ENCODE assay signal across 1 cellular context in genomic region chr16:234468-235305, GRCh38.
TF ChIP-seq lines count a peak whose summit lies in the region.

Gene FAM234A, plus strand, starts transcription at chr16:234821. Its CDS starts 19,593 bp downstream, at chr16:254414.

TF ChIP-seq in HepG2, 621 proteins besides CTCF, POLR2A, EP300 and RAD21 (continued from another document and continues in another):
- no peak for TF ChIP-seq MLXIP (CRISPR knock-in tag; IDR thresholded peaks at IDR 0.05; ENCODE audit: borderline replicate concordance)
- no peak for TF ChIP-seq ZNF605 (CRISPR knock-in tag; IDR thresholded peaks at IDR 0.05)
- no peak for TF ChIP-seq CENPBD1 (CRISPR knock-in tag; IDR thresholded peaks at IDR 0.05; ENCODE audit: borderline replicate concordance, low read depth)
- TF ChIP-seq HNRNPL (IDR thresholded peaks at IDR 0.05; ENCODE audit: low read depth, low read length) = no peak
- no peak for TF ChIP-seq ZNF367 (CRISPR knock-in tag; IDR thresholded peaks at IDR 0.05; ENCODE audit: borderline replicate concordance)
- TF ChIP-seq ZNF850 (CRISPR knock-in tag; conservative IDR thresholded peaks at IDR 0.05) = no peak
- 0 out of 2 replicates have a peak, but pooled peaks have one; percentile 24 for TF ChIP-seq ZBTB21 (CRISPR knock-in tag; IDR thresholded peaks at IDR 0.05)
- TF ChIP-seq AFF4 (CRISPR knock-in tag; IDR thresholded peaks at IDR 0.05) = no peak
- TF ChIP-seq ZBTB49 (CRISPR knock-in tag; IDR thresholded peaks at IDR 0.05; ENCODE audit: borderline replicate concordance) = no peak
- no peak for TF ChIP-seq RELA (CRISPR knock-in tag; IDR thresholded peaks at IDR 0.05)
- TF ChIP-seq KAT8 (CRISPR knock-in tag; IDR thresholded peaks at IDR 0.05) = 0 out of 2 replicates have a peak, but pooled peaks have one; percentile 66
- no peak for TF ChIP-seq EZH2 (conservative IDR thresholded peaks at IDR 0.05; ENCODE audit: low read depth, low read length)
- no peak for TF ChIP-seq CCAR2 (optimal IDR thresholded peaks at IDR 0.05; ENCODE audit: low read depth, low read length)
- TF ChIP-seq ZNF354B (CRISPR knock-in tag; IDR thresholded peaks at IDR 0.05) = no peak
- TF ChIP-seq MAF1 (CRISPR knock-in tag; IDR thresholded peaks at IDR 0.05; ENCODE audit: borderline replicate concordance) = no peak
- no peak for TF ChIP-seq ZNF282 (IDR thresholded peaks at IDR 0.05; ENCODE audit: partially characterized antibody)
- no peak for TF ChIP-seq NR2F6 (IDR thresholded peaks at IDR 0.05)
- TF ChIP-seq NR2F6 (CRISPR knock-in tag; IDR thresholded peaks at IDR 0.05) = peak; percentile 13
- no peak for TF ChIP-seq ZNF276 (CRISPR knock-in tag; IDR thresholded peaks at IDR 0.05; ENCODE audit: low read depth)
- no peak for TF ChIP-seq NR2F2 (IDR thresholded peaks at IDR 0.05; ENCODE audit: borderline replicate concordance, low read depth)
- TF ChIP-seq ATF6 (CRISPR knock-in tag; conservative IDR thresholded peaks at IDR 0.05) = no peak
- peak; percentile 4; the same call in 1 of the 2 replicates for TF ChIP-seq THRA (CRISPR knock-in tag; IDR thresholded peaks at IDR 0.05; ENCODE audit: borderline replicate concordance)
- TF ChIP-seq BRF2 (CRISPR knock-in tag; IDR thresholded peaks at IDR 0.05) = no peak
- no peak for TF ChIP-seq PRDM4 (CRISPR knock-in tag; IDR thresholded peaks at IDR 0.05; ENCODE audit: borderline replicate concordance)
- 0 out of 2 replicates have a peak, but pooled peaks have one; percentile 19 for TF ChIP-seq ZNF160 (CRISPR knock-in tag; IDR thresholded peaks at IDR 0.05)
- no peak for TF ChIP-seq HDAC6 (IDR thresholded peaks at IDR 0.05; ENCODE audit: low read depth, low read length)
- no peak for TF ChIP-seq HNF4G (IDR thresholded peaks at IDR 0.05; ENCODE audit: borderline replicate concordance, low read depth, low read length)
- TF ChIP-seq HNF4G (CRISPR knock-in tag; IDR thresholded peaks at IDR 0.05; ENCODE audit: borderline replicate concordance, low read depth) = 0 out of 2 replicates have a peak, but pooled peaks have one; percentile 24
- TF ChIP-seq ZMYM2 (CRISPR knock-in tag; IDR thresholded peaks at IDR 0.05) = no peak
- TF ChIP-seq ONECUT2 (CRISPR knock-in tag; IDR thresholded peaks at IDR 0.05) = no peak
- TF ChIP-seq ZBTB14 (CRISPR knock-in tag; IDR thresholded peaks at IDR 0.05) = peak; percentile 91
- peak; percentile 83; the same call in 1 of the 2 replicates for TF ChIP-seq ZNF670 (CRISPR knock-in tag; IDR thresholded peaks at IDR 0.05; ENCODE audit: borderline replicate concordance)
- TF ChIP-seq ZNF841 (CRISPR knock-in tag; IDR thresholded peaks at IDR 0.05; ENCODE audit: borderline replicate concordance) = peak; percentile 78; the same call in 1 of the 2 replicates
- TF ChIP-seq ZBTB38 (CRISPR knock-in tag; IDR thresholded peaks at IDR 0.05) = peak; percentile 49; the same call in 1 of the 2 replicates
- no peak for TF ChIP-seq TRIM24 (CRISPR knock-in tag; IDR thresholded peaks at IDR 0.05)
- TF ChIP-seq CBX5 (CRISPR knock-in tag; IDR thresholded peaks at IDR 0.05; ENCODE audit: borderline replicate concordance) = no peak; the same call in 1 of the 2 replicates
- TF ChIP-seq TOE1 (CRISPR knock-in tag; IDR thresholded peaks at IDR 0.05) = peak; percentile 38; the same call in 1 of the 2 replicates
- no peak for TF ChIP-seq SMARCC2 (IDR thresholded peaks at IDR 0.05)
- TF ChIP-seq KLF13 (CRISPR knock-in tag; IDR thresholded peaks at IDR 0.05) = no peak
- no peak for TF ChIP-seq TEAD3 (CRISPR knock-in tag; optimal IDR thresholded peaks at IDR 0.05; ENCODE audit: borderline replicate concordance)
- TF ChIP-seq ATRX (CRISPR knock-in tag; IDR thresholded peaks at IDR 0.05; ENCODE audit: borderline replicate concordance) = no peak
- no peak for TF ChIP-seq RFXANK (CRISPR knock-in tag; IDR thresholded peaks at IDR 0.05)
- TF ChIP-seq ZNF724P (CRISPR knock-in tag; IDR thresholded peaks at IDR 0.05; ENCODE audit: borderline replicate concordance) = no peak; the same call in 1 of the 2 replicates
